ENCODE assay signal across 28 cellular contexts in the genomic region with DNA sequence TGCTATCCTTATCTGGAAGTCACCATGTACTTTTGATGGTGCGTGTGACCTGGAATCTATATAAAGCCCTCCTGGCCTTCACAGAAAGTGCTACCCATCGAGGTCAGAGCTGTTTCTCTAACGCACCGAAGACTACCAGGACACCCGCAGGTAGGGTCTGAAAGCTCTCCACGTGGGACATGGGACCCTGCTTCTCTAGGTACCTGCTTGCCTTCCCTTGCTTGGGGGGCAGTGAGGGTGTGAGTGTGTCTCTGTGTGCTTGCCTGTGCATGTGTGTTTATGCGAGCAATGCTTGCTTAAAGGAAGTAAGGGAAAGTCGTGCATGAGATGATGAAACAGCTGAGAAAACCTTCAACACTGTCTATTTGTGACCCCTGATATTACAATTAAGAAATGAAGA.
"Had no signal": no experiment of that assay in that cellular context is flagged by ENCODE, and none has a peak within 500 bp of the region (broad histone marks: within the 10 kb centered on the region; RNA-seq: fewer than 3 reads in every experiment).

No MANE protein-coding gene starts in this region.

- H3K36me3 ChIP-seq: brain microvascular endothelial cell, WERI-Rb-1 had no signal

- H3K36me3 Mint-ChIP-seq: T-cell had no signal

- H3K4me3 Mint-ChIP-seq: activated B cell treated with CpG ODN at 0.5 μM for 24 hours; activated CD8-positive, alpha-beta T cell treated with anti-CD3 and anti-CD28 coated beads for 36 hours; activated naive CD8-positive, alpha-beta T cell; activated T-cell treated with anti-CD3 and anti-CD28 coated beads, Interleukin-2, amount 50 U/mL, for 4 hours; activated T-helper 17 cell treated with anti-CD3 and anti-CD28 coated beads, Interleukin-2, amount 50 U/mL, for 72 hours; central memory CD8-positive, alpha-beta T cell; effector memory CD8-positive, alpha-beta T cell; T-cell; T-helper 1 cell treated with Interleukin-12 subunit alpha and Interleukin-12 subunit beta and Interleukin-4 antibody, amounts not matched to agents 30 μg/mL and 1 μg/mL, for 36 hours had no signal

- H3K27me3 Mint-ChIP-seq: activated naive CD8-positive, alpha-beta T cell had no signal

- H3K27ac Mint-ChIP-seq: activated B cell treated with CpG ODN at 0.5 μM for 24 hours; activated CD8-positive, alpha-beta T cell treated with anti-CD3 and anti-CD28 coated beads for 36 hours; activated naive CD8-positive, alpha-beta T cell; activated T-helper 17 cell treated with anti-CD3 and anti-CD28 coated beads, Interleukin-2, amount 50 U/mL, for 72 hours; effector memory CD8-positive, alpha-beta T cell; T-cell; T-helper 1 cell treated with Interleukin-12 subunit alpha and Interleukin-12 subunit beta and Interleukin-4 antibody, amounts not matched to agents 30 μg/mL and 1 μg/mL, for 36 hours had no signal

- H3K27me3 ChIP-seq: brain microvascular endothelial cell had no signal

- H3K4me1 Mint-ChIP-seq: activated B cell treated with CpG ODN at 0.5 μM for 24 hours; activated T-helper 17 cell treated with anti-CD3 and anti-CD28 coated beads, Interleukin-2, amount 50 U/mL, for 72 hours; central memory CD8-positive, alpha-beta T cell; T-cell had no signal

- ATAC-seq: activated CD4-positive, CD25-positive, alpha-beta regulatory T cell treated with anti-CD3 and anti-CD28 coated beads, Interleukin-2, amount 50 U/mL, for 24 hours; activated CD8-positive, alpha-beta T cell treated with anti-CD3 and anti-CD28 coated beads for 36 hours; activated T-cell treated with anti-CD3 and anti-CD28 coated beads, Interleukin-2, amount 50 U/mL, for 4 hours; activated T-helper 17 cell treated with anti-CD3 and anti-CD28 coated beads, Interleukin-2, amount 50 U/mL, for 72 hours; effector memory CD8-positive, alpha-beta T cell; T-cell had no signal

- DNase-seq: activated B cell treated with CpG ODN at 0.5 μM for 24 hours; activated CD4-positive, alpha-beta T cell treated with anti-CD3 and anti-CD28 coated beads for 48 hours; activated CD4-positive, alpha-beta T cell treated with anti-CD3 and anti-CD28 coated beads, Interleukin-2, amount 50 U/mL, for 1 hour; activated CD4-positive, alpha-beta T cell treated with anti-CD3 and anti-CD28 coated beads, Interleukin-2, amount 50 U/mL, for 48 hours; activated CD8-positive, alpha-beta memory T cell treated with anti-CD3 and anti-CD28 coated beads for 24 hours; activated CD8-positive, alpha-beta T cell treated with anti-CD3 and anti-CD28 coated beads for 36 hours; activated effector memory CD4-positive, alpha-beta T cell treated with Interleukin-2 at 50 U/mL for 16 hours; activated gamma-delta T cell treated with Interleukin-2 at 50 U/mL for 16 hours; activated naive CD4-positive, alpha-beta T cell treated with anti-CD3 and anti-CD28 coated beads, Interleukin-2, amount 50 U/mL, for 16 hours; activated naive CD4-positive, alpha-beta T cell treated with Interleukin-2 at 50 U/mL for 16 hours; activated T-cell treated with anti-CD3 and anti-CD28 coated beads, Interleukin-2, amount 50 U/mL, for 4 hours; amniotic stem cell; anterior cingulate cortex; brain microvascular endothelial cell; cortex of kidney; dermis blood vessel endothelial cell; effector CD4-positive, alpha-beta T cell; effector memory CD8-positive, alpha-beta T cell; foreskin fibroblast; T-cell; T-helper 9 cell; WERI-Rb-1 had no signal

- H3K27ac ChIP-seq: brain microvascular endothelial cell, epithelial cell of prostate had no signal

- H3K9me3 Mint-ChIP-seq: activated B cell treated with CpG ODN at 0.5 μM for 24 hours; activated CD8-positive, alpha-beta T cell treated with anti-CD3 and anti-CD28 coated beads for 36 hours; activated T-cell treated with anti-CD3 and anti-CD28 coated beads, Interleukin-2, amount 50 U/mL, for 4 hours; activated T-helper 17 cell treated with anti-CD3 and anti-CD28 coated beads, Interleukin-2, amount 50 U/mL, for 72 hours; central memory CD8-positive, alpha-beta T cell; effector memory CD8-positive, alpha-beta T cell; T-cell; T-helper 1 cell treated with Interleukin-12 subunit alpha and Interleukin-12 subunit beta and Interleukin-4 antibody, amounts not matched to agents 30 μg/mL and 1 μg/mL, for 36 hours had no signal
